ENCODE assay signal across 8 cellular contexts in the genomic region with DNA sequence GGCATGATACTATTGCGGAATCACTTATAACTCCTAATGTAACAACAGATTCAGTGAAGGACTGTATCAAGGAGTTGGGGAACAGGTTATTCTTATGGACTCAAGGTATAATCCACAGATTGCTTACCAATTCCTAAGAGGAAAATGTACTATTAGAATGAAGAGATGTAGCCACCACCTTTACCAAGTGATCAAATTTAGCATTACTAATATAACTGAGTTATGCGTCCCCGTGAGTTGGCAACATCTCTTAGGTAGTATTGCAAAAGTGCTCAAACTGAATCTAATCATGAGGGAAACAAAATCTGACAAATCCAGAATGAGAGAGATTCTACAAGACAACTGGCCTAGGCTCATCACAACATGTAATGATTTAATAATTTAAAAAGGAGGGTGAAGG. TPM values are rescaled to one million over a fixed set of nuclear protein-coding genes. Genes with fewer than 3 reads are reported as not detected.
DNase-seq lines count a peak whose midpoint lies in the region; ATAC-seq and TF ChIP-seq lines count a peak whose summit lies in the region.

No MANE protein-coding gene starts in this region.

- no peak for ATAC-seq in SK-N-SH treated with all-trans-retinoic acid at 6 μM for 48 hours
- ATAC-seq in HG02623 (IDR thresholded peaks at IDR 0.05; ENCODE audit: unreplicated experiment), result no peak

- peak overlapping the region; percentile 100 for H2AFZ ChIP-seq in SK-N-SH (ENCODE audit: low read depth)

- TF ChIP-seq RAD21 in SK-N-SH (IDR thresholded peaks at IDR 0.05; ENCODE audit: low read length), result no peak

- no peak for TF ChIP-seq CTCF in SK-N-SH (IDR thresholded peaks at IDR 0.05)

- H3K36me3 ChIP-seq in SK-N-SH (replicated peaks in 1 of 2; ENCODE audit: control insufficient read depth in 1 of 2, insufficient read depth in 2 of 2, low read length in 1 of 2), result peaks cover 8% of the 10 kb centered on the region in 2 experiments
- no peaks in the 10 kb centered on the region; the same call in 1 of the 2 replicates for H3K36me3 ChIP-seq in SJCRH30
- H3K36me3 ChIP-seq in skeletal muscle satellite cell (ENCODE audit: insufficient read depth, low read length), result peaks cover 6% of the 10 kb centered on the region

- H4K20me1 ChIP-seq in SK-N-SH (ENCODE audit: insufficient read depth), result peaks cover 28% of the 10 kb centered on the region

- DNase-seq in SK-N-SH, result no peak
- DNase-seq in SJCRH30, result no peak
- DNase-seq in epithelial cell of prostate (ENCODE audit: low read depth, low spot score), result no peak
- no peak for DNase-seq in midbrain (lab: John Stamatoyannopoulos, UW)
- DNase-seq in HuH-7.5 (ENCODE audit: low spot score), result no peak

- 95% methylated on average over 3 of the region's 3 CpGs for WGBS in SK-N-SH (ENCODE audit: low lambda C conversion rate)

- H3K9me2 ChIP-seq in SK-N-SH, result no peaks in the 10 kb centered on the region

- 0 out of 2 replicates have a peak overlapping the region, but pooled peaks have one; percentile 95 for H3K4me2 ChIP-seq in SK-N-SH
- peak overlapping the region; percentile 92 for H3K4me2 ChIP-seq in skeletal muscle satellite cell (ENCODE audit: low read length)

- H3F3A ChIP-seq in SK-N-SH (replicated peaks; ENCODE audit: insufficient read depth), result peaks cover 5% of the 10 kb centered on the region

- H3K4me1 ChIP-seq in SK-N-SH (ENCODE audit: control insufficient read depth in 1 of 2, insufficient read depth in 2 of 2, low read depth in 1 of 2, low read length in 1 of 2), result peaks cover 3 to 10% of the 10 kb centered on the region in 2 experiments; a peak in 3 of 4 replicates
- no peaks in the 10 kb centered on the region for H3K4me1 ChIP-seq in SJCRH30
- H3K4me1 ChIP-seq in skeletal muscle satellite cell (ENCODE audit: control insufficient read depth, insufficient read depth, low read length), result peaks cover 21% of the 10 kb centered on the region

- POLR2A ChIA-PET in SK-N-SH (lab: Yijun Ruan, JAX), result no interaction called here

- H3K4me3 ChIP-seq in SK-N-SH (ENCODE audit: low read depth in 2 of 2, low read length in 1 of 2) (no peak overlapping the region), SJCRH30 (peak overlapping the region; percentile 89), skeletal muscle satellite cell (ENCODE audit: low read length) (peak overlapping the region; percentile 93)

- no peaks in the 10 kb centered on the region; the same call in 1 of the 2 replicates for H3K27me3 ChIP-seq in SK-N-SH (ENCODE audit: insufficient read depth)
- no peaks in the 10 kb centered on the region for H3K27me3 ChIP-seq in SJCRH30
- no peaks in the 10 kb centered on the region for H3K27me3 ChIP-seq in skeletal muscle satellite cell (ENCODE audit: control insufficient read depth, insufficient read depth, low read length)

- peaks cover 34% of the 10 kb centered on the region for H3K79me2 ChIP-seq in SK-N-SH (ENCODE audit: insufficient read depth)

- no peak for TF ChIP-seq EP300 in SK-N-SH (IDR thresholded peaks at IDR 0.05; ENCODE audit: borderline replicate concordance in 1 of 2, low read depth in 1 of 2, low read length in 1 of 2)

- H3K9me3 ChIP-seq in SK-N-SH, result no peaks in the 10 kb centered on the region
- no peaks in the 10 kb centered on the region for H3K9me3 ChIP-seq in SJCRH30 (replicated peaks)
- H3K9me3 ChIP-seq in skeletal muscle satellite cell (replicated peaks; ENCODE audit: low read length), result no peaks in the 10 kb centered on the region

- no peak overlapping the region for H3K9ac ChIP-seq in SK-N-SH
- peak overlapping the region; percentile 91 for H3K9ac ChIP-seq in skeletal muscle satellite cell (ENCODE audit: low read depth, low read length)

- CTCF ChIA-PET in SK-N-SH (lab: Yijun Ruan, JAX), result interaction anchor here (1.0 to 1.9 kb wide), 2 partner anchors 314 to 346 kb away, joined by 3 to 6 read pairs; no protein-coding TSS in a partner anchor

- H3K27ac ChIP-seq in SK-N-SH (ENCODE audit: low read depth in 2 of 2, low read length in 1 of 2) (no peak overlapping the region), SJCRH30 (no peak overlapping the region), epithelial cell of prostate (peak overlapping the region; percentile 65)

TF ChIP-seq in SK-N-SH, 30 proteins besides CTCF, POLR2A, EP300 and RAD21:
- no peak for TF ChIP-seq TEAD4 (IDR thresholded peaks at IDR 0.05; ENCODE audit: borderline replicate concordance, insufficient read depth)
- no peak for TF ChIP-seq RCOR1 (IDR thresholded peaks at IDR 0.05; ENCODE audit: low read length)
- TF ChIP-seq RFX5 (IDR thresholded peaks at IDR 0.05; ENCODE audit: low read length), result no peak
- TF ChIP-seq MEF2A (IDR thresholded peaks at IDR 0.05; ENCODE audit: borderline replicate concordance, low read depth), result no peak
- TF ChIP-seq, protein P1, sequence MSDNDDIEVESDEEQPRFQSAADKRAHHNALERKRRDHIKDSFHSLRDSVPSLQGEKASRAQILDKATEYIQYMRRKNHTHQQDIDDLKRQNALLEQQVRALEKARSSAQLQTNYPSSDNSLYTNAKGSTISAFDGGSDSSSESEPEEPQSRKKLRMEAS (IDR thresholded peaks at IDR 0.05; ENCODE audit: low read depth), result no peak
TF ChIP-seq in SK-N-SH: peak in this region for 0.

TF ChIP-seq in SK-N-SH treated with all-trans-retinoic acid at 6 μM for 48 hours, 23 proteins besides CTCF, POLR2A, EP300 and RAD21 (continues in another document):
- TF ChIP-seq SNAI2 (CRISPR knock-in tag; IDR thresholded peaks at IDR 0.05) (no peak), GLIS3 (CRISPR knock-in tag; IDR thresholded peaks at IDR 0.05) (no peak), ZFP30 (CRISPR knock-in tag; IDR thresholded peaks at IDR 0.05) (no peak), ZNF70 (CRISPR knock-in tag; IDR thresholded peaks at IDR 0.05) (no peak), OSR1 (CRISPR knock-in tag; IDR thresholded peaks at IDR 0.05) (no peak), TCF4 (CRISPR knock-in tag; IDR thresholded peaks at IDR 0.05; ENCODE audit: borderline replicate concordance) (no peak), TSHZ2 (CRISPR knock-in tag; IDR thresholded peaks at IDR 0.05) (no peak), ISL1 (CRISPR knock-in tag; IDR thresholded peaks at IDR 0.05) (no peak), BACH2 (CRISPR knock-in tag; IDR thresholded peaks at IDR 0.05; ENCODE audit: borderline replicate concordance) (no peak)
- TF ChIP-seq, protein P2, sequence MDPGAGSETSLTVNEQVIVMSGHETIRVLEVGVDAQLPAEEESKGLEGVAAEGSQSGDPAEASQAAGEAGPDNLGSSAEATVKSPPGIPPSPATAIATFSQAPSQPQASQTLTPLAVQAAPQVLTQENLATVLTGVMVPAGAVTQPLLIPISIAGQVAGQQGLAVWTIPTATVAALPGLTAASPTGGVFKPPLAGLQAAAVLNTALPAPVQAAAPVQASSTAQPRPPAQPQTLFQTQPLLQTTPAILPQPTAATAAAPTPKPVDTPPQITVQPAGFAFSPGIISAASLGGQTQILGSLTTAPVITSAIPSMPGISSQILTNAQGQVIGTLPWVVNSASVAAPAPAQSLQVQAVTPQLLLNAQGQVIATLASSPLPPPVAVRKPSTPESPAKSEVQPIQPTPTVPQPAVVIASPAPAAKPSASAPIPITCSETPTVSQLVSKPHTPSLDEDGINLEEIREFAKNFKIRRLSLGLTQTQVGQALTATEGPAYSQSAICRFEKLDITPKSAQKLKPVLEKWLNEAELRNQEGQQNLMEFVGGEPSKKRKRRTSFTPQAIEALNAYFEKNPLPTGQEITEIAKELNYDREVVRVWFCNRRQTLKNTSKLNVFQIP (CRISPR knock-in tag; IDR thresholded peaks at IDR 0.05; ENCODE audit: borderline replicate concordance, low read depth), result no peak
- TF ChIP-seq, protein P3, sequence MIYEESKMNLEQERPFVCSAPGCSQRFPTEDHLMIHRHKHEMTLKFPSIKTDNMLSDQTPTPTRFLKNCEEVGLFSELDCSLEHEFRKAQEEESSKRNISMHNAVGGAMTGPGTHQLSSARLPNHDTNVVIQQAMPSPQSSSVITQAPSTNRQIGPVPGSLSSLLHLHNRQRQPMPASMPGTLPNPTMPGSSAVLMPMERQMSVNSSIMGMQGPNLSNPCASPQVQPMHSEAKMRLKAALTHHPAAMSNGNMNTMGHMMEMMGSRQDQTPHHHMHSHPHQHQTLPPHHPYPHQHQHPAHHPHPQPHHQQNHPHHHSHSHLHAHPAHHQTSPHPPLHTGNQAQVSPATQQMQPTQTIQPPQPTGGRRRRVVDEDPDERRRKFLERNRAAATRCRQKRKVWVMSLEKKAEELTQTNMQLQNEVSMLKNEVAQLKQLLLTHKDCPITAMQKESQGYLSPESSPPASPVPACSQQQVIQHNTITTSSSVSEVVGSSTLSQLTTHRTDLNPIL (CRISPR knock-in tag; IDR thresholded peaks at IDR 0.05; ENCODE audit: low read depth), result no peak

RNA-seq across cellular contexts. Expression of gene SNRNP48, which starts 0.8 kb away (rescaled TPM):
- 4.3 and 5.7 TPM in 2 replicates for polyA plus RNA-seq in SK-N-SH (2012; rRNA removed)
- polyA plus RNA-seq in SK-N-SH (2012; cell fraction: cytosol; rRNA removed), result 3.7 and 4.3 TPM in 2 replicates
- polyA plus RNA-seq in SK-N-SH (2012; cell fraction: nucleus; rRNA removed), result 4.4 and 10.4 TPM in 2 replicates
- 20.1 and 25.3 TPM in 2 replicates for total RNA-seq in SJCRH30 (2014; rRNA removed; shearing (Covaris generic))
- total RNA-seq in skeletal muscle satellite cell (2012; rRNA removed), result 9.8 and 13.7 TPM in 2 replicates

RNA-seq across cellular contexts. Expression of gene DSP, which starts 47.8 kb away (rescaled TPM):
- 0.02 TPM in 1 of 2 replicates, not detected in the other for polyA plus RNA-seq in SK-N-SH (2012; rRNA removed)
- polyA plus RNA-seq in SK-N-SH (2012; cell fraction: cytosol; rRNA removed), result 0.01 TPM in 1 of 2 replicates, not detected in the other
- 0.01 TPM in 1 of 2 replicates, not detected in the other for polyA plus RNA-seq in SK-N-SH (2012; cell fraction: nucleus; rRNA removed)
- total RNA-seq in SJCRH30 (2014; rRNA removed; shearing (Covaris generic)), result not detected in 2 replicates
- total RNA-seq in skeletal muscle satellite cell (2012; rRNA removed), result 0.76 and 2.4 TPM in 2 replicates

Comparison
In these comparisons a context has a peak if more than half of its experiments do, and no peak if none do; other contexts are left out.
1. H3K4me3 ChIP-seq: peak in SJCRH30 (single experiment) and skeletal muscle satellite cell (single experiment); none in SK-N-SH (0 of 2).